3 cellular contexts compared by ENCODE assay signal in the genomic region with DNA sequence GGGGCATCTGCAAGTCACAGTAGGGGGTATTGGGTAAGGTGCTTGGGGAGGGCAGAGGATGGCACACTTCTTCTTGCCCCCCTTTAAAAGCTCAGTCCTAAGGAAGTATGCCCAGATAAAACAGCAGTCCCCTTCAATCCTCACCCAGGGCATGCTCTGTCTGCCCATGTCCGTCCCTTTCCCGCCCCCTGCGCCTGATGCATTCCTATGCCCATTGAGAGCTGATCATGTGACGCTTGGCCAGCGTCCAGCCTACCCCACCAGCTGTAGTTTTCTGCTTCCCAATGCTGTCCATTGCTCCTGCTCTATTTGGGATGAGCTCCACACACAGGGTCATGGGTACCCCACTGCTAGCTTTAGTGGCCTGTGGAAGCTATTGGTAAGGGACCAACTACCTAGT.
TF ChIP-seq lines count a peak whose summit lies in the region.

No MANE protein-coding gene starts in this region.

TF ChIP-seq in SK-N-SH, 30 proteins besides CTCF, POLR2A, EP300 and RAD21:
- TF ChIP-seq RXRA (IDR thresholded peaks at IDR 0.05; ENCODE audit: borderline replicate concordance, low read depth) (no peak), JUND (IDR thresholded peaks at IDR 0.05) (no peak)
- TF ChIP-seq, protein P1, sequence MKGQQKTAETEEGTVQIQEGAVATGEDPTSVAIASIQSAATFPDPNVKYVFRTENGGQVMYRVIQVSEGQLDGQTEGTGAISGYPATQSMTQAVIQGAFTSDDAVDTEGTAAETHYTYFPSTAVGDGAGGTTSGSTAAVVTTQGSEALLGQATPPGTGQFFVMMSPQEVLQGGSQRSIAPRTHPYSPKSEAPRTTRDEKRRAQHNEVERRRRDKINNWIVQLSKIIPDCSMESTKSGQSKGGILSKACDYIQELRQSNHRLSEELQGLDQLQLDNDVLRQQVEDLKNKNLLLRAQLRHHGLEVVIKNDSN (IDR thresholded peaks at IDR 0.05; ENCODE audit: borderline replicate concordance, low read depth): peak; percentile 45

TF ChIP-seq in SK-N-SH treated with all-trans-retinoic acid at 6 μM for 48 hours, 23 proteins besides CTCF, POLR2A, EP300 and RAD21:
- TF ChIP-seq, protein P2, sequence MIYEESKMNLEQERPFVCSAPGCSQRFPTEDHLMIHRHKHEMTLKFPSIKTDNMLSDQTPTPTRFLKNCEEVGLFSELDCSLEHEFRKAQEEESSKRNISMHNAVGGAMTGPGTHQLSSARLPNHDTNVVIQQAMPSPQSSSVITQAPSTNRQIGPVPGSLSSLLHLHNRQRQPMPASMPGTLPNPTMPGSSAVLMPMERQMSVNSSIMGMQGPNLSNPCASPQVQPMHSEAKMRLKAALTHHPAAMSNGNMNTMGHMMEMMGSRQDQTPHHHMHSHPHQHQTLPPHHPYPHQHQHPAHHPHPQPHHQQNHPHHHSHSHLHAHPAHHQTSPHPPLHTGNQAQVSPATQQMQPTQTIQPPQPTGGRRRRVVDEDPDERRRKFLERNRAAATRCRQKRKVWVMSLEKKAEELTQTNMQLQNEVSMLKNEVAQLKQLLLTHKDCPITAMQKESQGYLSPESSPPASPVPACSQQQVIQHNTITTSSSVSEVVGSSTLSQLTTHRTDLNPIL (CRISPR knock-in tag; IDR thresholded peaks at IDR 0.05; ENCODE audit: low read depth): no peak
- no peak for TF ChIP-seq ARNTL (CRISPR knock-in tag; IDR thresholded peaks at IDR 0.05; ENCODE audit: borderline replicate concordance, low read depth)

TF ChIP-seq in H1, 55 proteins besides CTCF, POLR2A, EP300 and RAD21:
- TF ChIP-seq, protein P3, sequence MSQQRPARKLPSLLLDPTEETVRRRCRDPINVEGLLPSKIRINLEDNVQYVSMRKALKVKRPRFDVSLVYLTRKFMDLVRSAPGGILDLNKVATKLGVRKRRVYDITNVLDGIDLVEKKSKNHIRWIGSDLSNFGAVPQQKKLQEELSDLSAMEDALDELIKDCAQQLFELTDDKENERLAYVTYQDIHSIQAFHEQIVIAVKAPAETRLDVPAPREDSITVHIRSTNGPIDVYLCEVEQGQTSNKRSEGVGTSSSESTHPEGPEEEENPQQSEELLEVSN (IDR thresholded peaks at IDR 0.05): peak; percentile 58
- TF ChIP-seq, protein P4, sequence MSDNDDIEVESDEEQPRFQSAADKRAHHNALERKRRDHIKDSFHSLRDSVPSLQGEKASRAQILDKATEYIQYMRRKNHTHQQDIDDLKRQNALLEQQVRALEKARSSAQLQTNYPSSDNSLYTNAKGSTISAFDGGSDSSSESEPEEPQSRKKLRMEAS (IDR thresholded peaks at IDR 0.05): no peak
- TF ChIP-seq SP2 (IDR thresholded peaks at IDR 0.05; ENCODE audit: low read length): no peak
- no peak for TF ChIP-seq TAF1 (IDR thresholded peaks at IDR 0.05; ENCODE audit: low read depth, low read length)
- TF ChIP-seq CHD2 (IDR thresholded peaks at IDR 0.05; ENCODE audit: low read length): no peak
- TF ChIP-seq, protein P5, sequence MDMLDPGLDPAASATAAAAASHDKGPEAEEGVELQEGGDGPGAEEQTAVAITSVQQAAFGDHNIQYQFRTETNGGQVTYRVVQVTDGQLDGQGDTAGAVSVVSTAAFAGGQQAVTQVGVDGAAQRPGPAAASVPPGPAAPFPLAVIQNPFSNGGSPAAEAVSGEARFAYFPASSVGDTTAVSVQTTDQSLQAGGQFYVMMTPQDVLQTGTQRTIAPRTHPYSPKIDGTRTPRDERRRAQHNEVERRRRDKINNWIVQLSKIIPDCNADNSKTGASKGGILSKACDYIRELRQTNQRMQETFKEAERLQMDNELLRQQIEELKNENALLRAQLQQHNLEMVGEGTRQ (IDR thresholded peaks at IDR 0.05; ENCODE audit: low read length): no peak
- no peak for TF ChIP-seq EGR1 (IDR thresholded peaks at IDR 0.05; ENCODE audit: borderline replicate concordance, low read depth, low read length)
